26 cellular contexts compared by ENCODE assay signal in the genomic region with DNA sequence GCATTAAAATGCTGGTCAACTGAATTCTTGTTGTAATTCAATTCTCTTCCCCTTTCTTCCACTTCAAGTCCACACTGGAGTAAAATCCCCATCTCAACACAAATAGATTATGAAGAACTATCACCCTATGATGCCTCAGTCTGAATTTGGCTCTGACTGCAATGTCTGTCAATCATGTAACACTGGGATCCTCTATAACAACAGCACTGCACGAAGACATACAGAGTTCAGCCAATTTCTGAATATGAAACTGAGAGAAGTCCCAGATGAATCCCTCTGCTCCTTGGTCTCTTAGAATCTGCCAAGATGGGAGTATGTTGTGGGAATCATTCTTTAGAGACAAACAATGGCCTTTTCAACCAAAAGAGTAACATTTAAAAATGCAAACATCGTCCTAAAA.
"Had no signal": no experiment of that assay in that cellular context is flagged by ENCODE, and none has a peak within 500 bp of the region (broad histone marks: within the 10 kb centered on the region; RNA-seq: fewer than 3 reads in every experiment).

No MANE protein-coding gene starts in this region.

- H3K27me3 ChIP-seq: body of pancreas, cardiac muscle cell, upper lobe of right lung had no signal

- H3K4me1 ChIP-seq: upper lobe of right lung had no signal

- H3K27ac Mint-ChIP-seq: activated CD4-positive, alpha-beta memory T cell treated with anti-CD3 and anti-CD28 coated beads, Interleukin-2, amount 10 ng/mL, durations not matched to agents 7 days and 5 days; activated naive CD8-positive, alpha-beta T cell treated with anti-CD3 and anti-CD28 coated beads, Interleukin-2, amount 50 U/mL, for 24 hours; activated T-helper 1 cell treated with anti-CD3 and anti-CD28 coated beads, Interleukin-12 subunit alpha, Interleukin-12 subunit beta, Interleukin-2, Interleukin-4 antibody, amounts not matched to agents 30 ng/mL and 10 ng/mL and 1 ng/mL, durations not matched to agents 14 hours and 24 hours and 36 hours; T-helper 17 cell had no signal

- H3K9me3 ChIP-seq: body of pancreas, mucosa of descending colon, upper lobe of right lung had no signal

- DNase-seq: activated CD4-positive, alpha-beta memory T cell treated with anti-CD3 and anti-CD28 coated beads, Interleukin-2, amount 10 ng/mL, durations not matched to agents 7 days and 5 days; activated CD4-positive, alpha-beta T cell treated with anti-CD3 and anti-CD28 coated beads for 48 hours; activated CD4-positive, CD25-positive, alpha-beta regulatory T cell; activated gamma-delta T cell; activated naive CD4-positive, alpha-beta T cell treated with anti-CD3 and anti-CD28 coated beads, Interleukin-2, amount 50 U/mL, for 16 hours; activated naive CD8-positive, alpha-beta T cell treated with anti-CD3 and anti-CD28 coated beads, Interleukin-2, amount 50 U/mL, for 24 hours; anterior cingulate cortex; body of pancreas; effector CD4-positive, alpha-beta T cell; foreskin fibroblast; kidney glomerular epithelial cell; mesendoderm; mucosa of descending colon; occipital lobe; posterior cingulate gyrus; stimulated activated CD4-positive, alpha-beta T cell treated with anti-CD3 and anti-CD28 coated beads, Interleukin-15, amount 100 ng/mL, for 24 hours; stimulated activated naive CD4-positive, alpha-beta T cell; SW 1271; T-helper 17 cell; upper lobe of right lung had no signal

- ATAC-seq: activated naive CD8-positive, alpha-beta T cell treated with anti-CD3 and anti-CD28 coated beads, Interleukin-2, amount 50 U/mL, for 24 hours; body of pancreas; mucosa of descending colon; sciatic nerve; T-helper 17 cell; upper lobe of right lung had no signal

- H3K36me3 ChIP-seq: cardiac muscle cell, upper lobe of right lung had no signal

- H3K9me3 Mint-ChIP-seq: activated CD4-positive, alpha-beta memory T cell treated with anti-CD3 and anti-CD28 coated beads, Interleukin-2, amount 10 ng/mL, durations not matched to agents 7 days and 5 days had no signal

- H3K4me1 Mint-ChIP-seq: activated CD4-positive, alpha-beta memory T cell treated with anti-CD3 and anti-CD28 coated beads, Interleukin-2, amount 10 ng/mL, durations not matched to agents 7 days and 5 days; T-helper 17 cell had no signal

- H3K4me3 ChIP-seq: body of pancreas, cardiac muscle cell, hepatocyte, mucosa of descending colon, smooth muscle cell, upper lobe of right lung had no signal

- H3K27ac ChIP-seq: body of pancreas, cardiac muscle cell, hepatocyte, upper lobe of right lung had no signal

- H3K4me3 Mint-ChIP-seq: activated CD4-positive, alpha-beta memory T cell treated with anti-CD3 and anti-CD28 coated beads, Interleukin-2, amount 10 ng/mL, durations not matched to agents 7 days and 5 days; activated naive CD8-positive, alpha-beta T cell treated with anti-CD3 and anti-CD28 coated beads, Interleukin-2, amount 50 U/mL, for 24 hours; activated T-helper 1 cell treated with anti-CD3 and anti-CD28 coated beads, Interleukin-12 subunit alpha, Interleukin-12 subunit beta, Interleukin-2, Interleukin-4 antibody, amounts not matched to agents 30 ng/mL and 10 ng/mL and 1 ng/mL, durations not matched to agents 14 hours and 24 hours and 36 hours; neural crest cell; T-helper 17 cell had no signal
